ENCODE assay signal across 12 cellular contexts in the genomic region with DNA sequence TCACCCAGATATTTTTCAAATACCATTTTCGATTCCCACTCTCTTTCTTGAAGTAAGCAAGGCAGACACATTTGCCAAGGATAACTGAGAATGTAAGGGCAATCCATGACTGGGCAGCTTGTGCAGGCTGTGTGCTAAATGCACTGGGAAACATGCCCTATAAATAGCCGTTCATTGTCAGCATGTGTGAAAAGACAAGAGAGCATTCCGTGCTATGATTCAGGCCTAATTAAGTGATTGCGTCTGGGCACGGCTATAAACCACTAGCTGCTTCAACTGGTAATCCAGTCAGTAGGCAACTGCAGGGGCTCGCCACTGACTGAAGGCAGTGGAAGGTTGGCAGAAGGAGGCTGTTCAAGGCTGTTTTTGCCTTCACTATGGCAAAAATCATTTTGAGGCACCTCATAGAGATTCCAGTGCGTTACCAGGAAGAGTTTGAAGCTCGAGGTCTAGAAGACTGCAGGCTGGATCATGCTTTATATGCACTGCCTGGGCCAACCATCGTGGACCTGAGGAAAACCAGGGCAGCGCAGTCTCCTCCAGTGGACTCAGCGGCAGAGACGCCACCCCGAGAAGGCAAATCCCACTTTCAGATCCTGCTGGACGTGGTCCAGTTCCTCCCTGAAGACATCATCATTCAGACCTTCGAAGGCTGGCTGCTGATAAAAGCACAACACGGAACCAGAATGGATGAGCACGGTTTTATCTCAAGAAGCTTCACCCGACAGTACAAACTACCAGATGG. TPM values are rescaled to one million over a fixed set of nuclear protein-coding genes. Genes with fewer than 3 reads are reported as not detected.
DNase-seq lines count a peak whose midpoint lies in the region; ATAC-seq and TF ChIP-seq lines count a peak whose summit lies in the region.
"Had no signal": no experiment of that assay in that cellular context is flagged by ENCODE, and none has a peak within 500 bp of the region (broad histone marks: within the 10 kb centered on the region; RNA-seq: fewer than 3 reads in every experiment).

HSPB3 (plus strand) TSS at position 287 of the 745 bp plus-strand sequence; CDS start at position 378, 91 bp downstream.

- no peaks in the 10 kb centered on the region for H3K36me3 ChIP-seq in esophagus muscularis mucosa

- WGBS in esophagus muscularis mucosa, result 72% methylated on average over 18 of the region's 18 CpGs

- TF ChIP-seq POLR2A in esophagus muscularis mucosa (IDR thresholded peaks at IDR 0.05; ENCODE audit: low read depth), result peak; percentile 68

- H3K27me3 Mint-ChIP-seq in activated CD8-positive, alpha-beta T cell treated with anti-CD3 and anti-CD28 coated beads, Interleukin-2, amount 10 ng/mL, durations not matched to agents 7 days and 5 days (ENCODE audit: low read depth), result peaks cover 15% of the 10 kb centered on the region

- TF ChIP-seq EP300 in esophagus muscularis mucosa (IDR thresholded peaks at IDR 0.05), result peak; percentile 2

- no peak within 1 kb of the TSS for H3K4me3 Mint-ChIP-seq in activated CD8-positive, alpha-beta T cell treated with anti-CD3 and anti-CD28 coated beads, Interleukin-2, amount 10 ng/mL, durations not matched to agents 7 days and 5 days
- H3K4me3 Mint-ChIP-seq: memory B cell had no signal

- no peak within 1 kb of the TSS for H3K27ac Mint-ChIP-seq in activated CD8-positive, alpha-beta T cell treated with anti-CD3 and anti-CD28 coated beads, Interleukin-2, amount 10 ng/mL, durations not matched to agents 7 days and 5 days
- H3K27ac Mint-ChIP-seq: memory B cell had no signal

- H3K4me1 ChIP-seq in esophagus muscularis mucosa, result peaks cover 9 to 49% (median 39%) of the 10 kb centered on the region in 4 donors

- no peaks in the 10 kb centered on the region for H3K9me3 ChIP-seq in esophagus muscularis mucosa

- no peak for ATAC-seq in HG02763 (IDR thresholded peaks at IDR 0.05; ENCODE audit: unreplicated experiment)
- ATAC-seq in activated CD8-positive, alpha-beta T cell treated with anti-CD3 and anti-CD28 coated beads, Interleukin-2, amount 10 ng/mL, durations not matched to agents 7 days and 5 days, result no peak

- H3K27me3 ChIP-seq in esophagus muscularis mucosa, result no peaks in the 10 kb centered on the region

- H3K4me1 Mint-ChIP-seq in activated CD8-positive, alpha-beta T cell treated with anti-CD3 and anti-CD28 coated beads, Interleukin-2, amount 10 ng/mL, durations not matched to agents 7 days and 5 days (ENCODE audit: low read depth), result no peaks in the 10 kb centered on the region
- H3K4me1 Mint-ChIP-seq: memory B cell had no signal

- CTCF ChIA-PET in activated CD8-positive, alpha-beta T cell treated with anti-CD3 and anti-CD28 coated beads, Interleukin-2, amount 10 ng/mL, durations not matched to agents 7 days and 5 days (lab: Charles Lee), result interaction anchor here (3.1 kb wide), 1 partner anchor 34 kb away, joined by 12 read pairs; no protein-coding TSS in a partner anchor

- no peak for TF ChIP-seq CTCF in esophagus muscularis mucosa (IDR thresholded peaks at IDR 0.05)

- no peaks in the 10 kb centered on the region for H3K36me3 Mint-ChIP-seq in activated CD8-positive, alpha-beta T cell treated with anti-CD3 and anti-CD28 coated beads, Interleukin-2, amount 10 ng/mL, durations not matched to agents 7 days and 5 days (ENCODE audit: low read depth)
- H3K36me3 Mint-ChIP-seq: memory B cell had no signal

- H3K4me3 ChIP-seq in esophagus muscularis mucosa, result peak within 1 kb of the TSS; percentile 3 to 59 (median 38)

- intact Hi-C loops in esophagus muscularis mucosa (cut with DNase I), result no loop called here

- H3K9me3 Mint-ChIP-seq in activated CD8-positive, alpha-beta T cell treated with anti-CD3 and anti-CD28 coated beads, Interleukin-2, amount 10 ng/mL, durations not matched to agents 7 days and 5 days (ENCODE audit: insufficient read depth), result peaks cover 1% of the 10 kb centered on the region

- DNase-seq in AG08396 (ENCODE audit: low spot score) (peak; percentile 35), LHCN-M2 (ENCODE audit: low read depth) (peak; percentile 93), esophagus muscularis mucosa (ENCODE audit: extremely low spot score) (no peak), myocyte (ENCODE audit: low read depth) (peak; percentile 98), mesenteric fat pad (ENCODE audit: low spot score) (no peak), COLO668 (lab: John Stamatoyannopoulos, UW; ENCODE audit: unreplicated experiment) (no peak)
- no peak for DNase-seq in activated CD8-positive, alpha-beta T cell treated with anti-CD3 and anti-CD28 coated beads, Interleukin-2, amount 10 ng/mL, durations not matched to agents 7 days and 5 days
- DNase-seq: DND-41, NCI-H1092, T1000 had no signal

- H3K27ac ChIP-seq in esophagus muscularis mucosa (replicated peaks in 1 of 4), result peak within 1 kb of the TSS; percentile 77 to 84 (median 81)

- POLR2A ChIA-PET in activated CD8-positive, alpha-beta T cell treated with anti-CD3 and anti-CD28 coated beads, Interleukin-2, amount 10 ng/mL, durations not matched to agents 7 days and 5 days (lab: Charles Lee), result no interaction called here

RNA-seq across cellular contexts. Expression of gene HSPB3, which starts in this region (rescaled TPM):
- 13.3 and 30.5 TPM in 2 replicates for total RNA-seq in LHCN-M2 (2014; rRNA removed)
- 75.8 TPM for polyA plus RNA-seq in LHCN-M2 (2012)
- total RNA-seq in esophagus muscularis mucosa, result 100 to 1,000 TPM in 1 of 4 donors, 10 to 100 TPM in 3; 19.1 to 115 (median 51.0) TPM
- total RNA-seq in myocyte, result 270 and 498 TPM in 2 replicates
- polyA plus RNA-seq in myocyte (2012), result 104 TPM
- not detected for total RNA-seq in activated CD8-positive, alpha-beta T cell treated with anti-CD3 and anti-CD28 coated beads, Interleukin-2, amount 10 ng/mL, durations not matched to agents 7 days and 5 days
- not detected for total RNA-seq in mesenteric fat pad

Comparison
In these comparisons a context has a peak if more than half of its experiments do, and no peak if none do; other contexts are left out.
1. RNA of gene HSPB3 (total RNA-seq): 270 to 498 TPM in myocyte, 19.1 to 115 TPM in esophagus muscularis mucosa and 13.3 to 30.5 TPM in LHCN-M2; not detected in activated CD8-positive, alpha-beta T cell treated with anti-CD3 and anti-CD28 coated beads, Interleukin-2, amount 10 ng/mL, durations not matched to agents 7 days and 5 days and not detected in mesenteric fat pad (single experiment); every median in the first group is over 10 times any median in the second.
2. DNase-seq: peak in AG08396 (single experiment), LHCN-M2 (single experiment) and myocyte (single experiment); none in esophagus muscularis mucosa (single experiment), activated CD8-positive, alpha-beta T cell treated with anti-CD3 and anti-CD28 coated beads, Interleukin-2, amount 10 ng/mL, durations not matched to agents 7 days and 5 days (single experiment), mesenteric fat pad (single experiment) and COLO668 (single experiment).